Comparison of ENCODE assay signal across 27 cellular contexts in genomic region chrX:104662694-104663093, GRCh38.
DNase-seq lines count a peak whose midpoint lies in the region; ATAC-seq, FAIRE-seq and TF ChIP-seq lines count a peak whose summit lies in the region.
"Had no signal": no experiment of that assay in that cellular context is flagged by ENCODE, and none has a peak within 500 bp of the region (broad histone marks: within the 10 kb centered on the region; RNA-seq: fewer than 3 reads in every experiment).

No MANE protein-coding gene starts in this region.

- H3K27ac ChIP-seq in liver (ENCODE audit: low read depth in 1 of 2, low read length in 2 of 2), result no peak overlapping the region
- H3K27ac ChIP-seq in HepG2 (ENCODE audit: extremely low read length, insufficient read depth, low read length), result no peak overlapping the region
- peak overlapping the region in 2 of 3 donors; percentile 2 to 56 for H3K27ac ChIP-seq in right lobe of liver
- H3K27ac ChIP-seq: 22Rv1, BLaER1 had no signal

- no peak for ATAC-seq in HepG2
- ATAC-seq in right lobe of liver, result peak; percentile 63 to 75 (median 70)
- no peak for ATAC-seq in esophagus mucosa
- ATAC-seq: GM12878 had no signal

- no peak for DNase-seq in HepG2 (ENCODE audit: low spot score)
- peak; percentile 67 for DNase-seq in kidney tubule cell (ENCODE audit: low spot score)
- DNase-seq in right lobe of liver, result peak in 1 of 3 donors; percentile 41
- DNase-seq in stimulated activated CD4-positive, alpha-beta T cell treated with anti-CD3 and anti-CD28 coated beads, Interleukin-1b, Interleukin-23, amount 100 ng/mL, for 48 hours, result no peak
- no peak for DNase-seq in A172 (ENCODE audit: low spot score)
- DNase-seq: ACHN; BE2C; C1 segment of cervical spinal cord; CD4-positive, alpha-beta memory T cell; CD4-positive, CD25-positive, alpha-beta regulatory T cell; CD8-positive, alpha-beta memory T cell; COR-L47; DMS 273 treated with DMSO at 0.1 percent for 48 hours; DMS153; DMS53; DMS79; DND-41; EL; GDM1 had no signal

- no peaks in the 10 kb centered on the region for H3K9me3 ChIP-seq in liver (ENCODE audit: control insufficient read depth in 4 of 4, low read length in 3 of 4)
- H3K9me3 ChIP-seq in HepG2 (ENCODE audit: low read length), result no peaks in the 10 kb centered on the region
- H3K9me3 ChIP-seq in right lobe of liver, result no peaks in the 10 kb centered on the region
- H3K9me3 ChIP-seq: BE2C, BLaER1 had no signal

- H4K20me1 ChIP-seq in HepG2 (ENCODE audit: insufficient read depth, low read length), result no peaks in the 10 kb centered on the region
- H4K20me1 ChIP-seq: BLaER1 had no signal

- TF ChIP-seq EP300 in HepG2 (IDR thresholded peaks at IDR 0.05; ENCODE audit: low read depth in 2 of 2, low read length in 2 of 2), result no peak
- no peak for TF ChIP-seq EP300 in HepG2 (CRISPR knock-in tag; IDR thresholded peaks at IDR 0.05; ENCODE audit: borderline replicate concordance)

- TF ChIP-seq CTCF in liver (IDR thresholded peaks at IDR 0.05; ENCODE audit: low read depth, low read length, missing input control) (no peak), HepG2 (CRISPR knock-in tag; IDR thresholded peaks at IDR 0.05) (no peak), right lobe of liver (IDR thresholded peaks at IDR 0.05) (no peak)

- in situ Hi-C loops in HepG2 (cut with HindIII; ENCODE audit: extremely low pct_ligation_motif_present, low pct_unique_long_range_greater_than_20kb), result no loop called here

- no peak overlapping the region for H3K4me2 ChIP-seq in HepG2 (ENCODE audit: low read depth, low read length)
- H3K4me2 ChIP-seq: BLaER1 had no signal

- H3K36me3 ChIP-seq in liver (ENCODE audit: control insufficient read depth in 4 of 4, insufficient read depth in 3 of 4, low read depth in 1 of 4, low read length in 3 of 4), result no peaks in the 10 kb centered on the region
- H3K36me3 ChIP-seq in HepG2 (replicated peaks in 1 of 2; ENCODE audit: control insufficient read depth in 1 of 2, insufficient read depth in 2 of 2, low read length in 2 of 2), result no peaks in the 10 kb centered on the region
- H3K36me3 ChIP-seq in right lobe of liver, result no peaks in the 10 kb centered on the region
- H3K36me3 ChIP-seq: BE2C, BLaER1 had no signal

- TF ChIP-seq POLR2A in HepG2 (IDR thresholded peaks at IDR 0.05; ENCODE audit: insufficient read depth in 1 of 2, low read depth in 2 of 2, low read length in 2 of 2) (no peak), right lobe of liver (IDR thresholded peaks at IDR 0.05) (no peak)

- no peak overlapping the region for H2AFZ ChIP-seq in HepG2 (ENCODE audit: low read length)

- POLR2A ChIA-PET in HepG2 (lab: Yijun Ruan, JAX), result no interaction called here

- H3K4me1 ChIP-seq in liver (ENCODE audit: control insufficient read depth in 4 of 4, insufficient read depth in 4 of 4, low read length in 3 of 4) (peaks cover 2 to 49% (median 39%) of the 10 kb centered on the region in 4 donors), HepG2 (ENCODE audit: insufficient read depth, low read length) (no peaks in the 10 kb centered on the region), right lobe of liver (peaks cover 0 to 21% (median 2%) of the 10 kb centered on the region in 4 donors)
- H3K4me1 ChIP-seq: BE2C, BLaER1 had no signal

- H3K79me2 ChIP-seq in HepG2 (ENCODE audit: insufficient read depth, low read length), result no peaks in the 10 kb centered on the region

- peak overlapping the region in 1 of 3 donors; percentile 41 for H3K4me3 ChIP-seq in liver (ENCODE audit: low read depth in 1 of 3, low read length in 3 of 3)
- H3K4me3 ChIP-seq in HepG2 (replicated peaks in 1 of 3; ENCODE audit: insufficient read depth in 1 of 3, low read depth in 2 of 3, low read length in 3 of 3), result no peak overlapping the region
- H3K4me3 ChIP-seq in right lobe of liver, result peak overlapping the region in 1 of 3 donors; percentile 37
- H3K4me3 ChIP-seq: BLaER1, GM12878 had no signal

- H3K27me3 ChIP-seq in liver (ENCODE audit: control insufficient read depth in 4 of 4, insufficient read depth in 4 of 4, low read length in 3 of 4), result peaks cover 0 to 4% (median 0%) of the 10 kb centered on the region in 4 donors
- H3K27me3 ChIP-seq in HepG2 (ENCODE audit: control insufficient read depth in 1 of 2, insufficient read depth in 2 of 2, low read length in 2 of 2), result no peaks in the 10 kb centered on the region
- peaks cover 0 to 6% of the 10 kb centered on the region in 2 donors for H3K27me3 ChIP-seq in right lobe of liver
- H3K27me3 ChIP-seq: BE2C, BLaER1 had no signal

- TF ChIP-seq RAD21 in liver (IDR thresholded peaks at IDR 0.05), result peak in 1 of 2 donors; percentile 22
- TF ChIP-seq RAD21 in HepG2 (CRISPR knock-in tag; IDR thresholded peaks at IDR 0.05), result no peak

- no peak for FAIRE-seq in HepG2 (lab: Jason Lieb, UNC)
- FAIRE-seq: A204.1, GM12878, GM12892, GM18507 had no signal

- intact Hi-C loops in HepG2 (cut with micrococcal nuclease; ENCODE audit: unreplicated experiment), result no loop called here
- intact Hi-C loops in right lobe of liver (cut with DNase I), result no loop called here

- CTCF ChIA-PET in HepG2 (lab: Yijun Ruan, JAX; ENCODE audit: low intra/inter-chr PET ratio, low total read pairs), result no interaction called here

- no peak overlapping the region for H3K9ac ChIP-seq in liver (ENCODE audit: low read depth in 1 of 2, low read length in 2 of 2)
- H3K9ac ChIP-seq in HepG2 (ENCODE audit: insufficient read depth, low read depth, low read length), result no peak overlapping the region
- H3K9ac ChIP-seq: BLaER1 had no signal

- BruUV-seq in HepG2 (replicated peaks; lab: Mats Ljungman, UMichigan), result no TSS peak

TF ChIP-seq in liver, 16 proteins besides CTCF, POLR2A, EP300 and RAD21 (continues in another document):
- TF ChIP-seq ZBTB33 (IDR thresholded peaks at IDR 0.05) (no peak), YY1 (IDR thresholded peaks at IDR 0.05) (peak; percentile 39)

TF ChIP-seq in HepG2, 621 proteins besides CTCF, POLR2A, EP300 and RAD21:
- TF ChIP-seq ZBTB3 (CRISPR knock-in tag; IDR thresholded peaks at IDR 0.05; ENCODE audit: borderline replicate concordance, low read depth) (no peak), ZNF746 (CRISPR knock-in tag; IDR thresholded peaks at IDR 0.05) (no peak), ISX (CRISPR knock-in tag; conservative IDR thresholded peaks at IDR 0.05) (no peak), SP4 (CRISPR knock-in tag; IDR thresholded peaks at IDR 0.05) (no peak), SP2 (CRISPR knock-in tag; IDR thresholded peaks at IDR 0.05) (no peak), GPN1 (CRISPR knock-in tag; IDR thresholded peaks at IDR 0.05; ENCODE audit: borderline replicate concordance) (no peak), ISL2 (CRISPR knock-in tag; IDR thresholded peaks at IDR 0.05) (no peak), ZNF749 (CRISPR knock-in tag; IDR thresholded peaks at IDR 0.05; ENCODE audit: borderline replicate concordance) (no peak)
TF ChIP-seq in HepG2: peak in this region for 0.

Comparison
In these comparisons a context has a peak if more than half of its experiments do, and no peak if none do; other contexts are left out.
1. H3K27ac ChIP-seq: peak in right lobe of liver (2 of 3); none in liver (0 of 2) and HepG2 (single experiment).
2. ATAC-seq: peak in right lobe of liver (4 of 4); none in HepG2 (single experiment) and esophagus mucosa (single experiment).